1 cellular context compared by ENCODE assay signal in the genomic region with DNA sequence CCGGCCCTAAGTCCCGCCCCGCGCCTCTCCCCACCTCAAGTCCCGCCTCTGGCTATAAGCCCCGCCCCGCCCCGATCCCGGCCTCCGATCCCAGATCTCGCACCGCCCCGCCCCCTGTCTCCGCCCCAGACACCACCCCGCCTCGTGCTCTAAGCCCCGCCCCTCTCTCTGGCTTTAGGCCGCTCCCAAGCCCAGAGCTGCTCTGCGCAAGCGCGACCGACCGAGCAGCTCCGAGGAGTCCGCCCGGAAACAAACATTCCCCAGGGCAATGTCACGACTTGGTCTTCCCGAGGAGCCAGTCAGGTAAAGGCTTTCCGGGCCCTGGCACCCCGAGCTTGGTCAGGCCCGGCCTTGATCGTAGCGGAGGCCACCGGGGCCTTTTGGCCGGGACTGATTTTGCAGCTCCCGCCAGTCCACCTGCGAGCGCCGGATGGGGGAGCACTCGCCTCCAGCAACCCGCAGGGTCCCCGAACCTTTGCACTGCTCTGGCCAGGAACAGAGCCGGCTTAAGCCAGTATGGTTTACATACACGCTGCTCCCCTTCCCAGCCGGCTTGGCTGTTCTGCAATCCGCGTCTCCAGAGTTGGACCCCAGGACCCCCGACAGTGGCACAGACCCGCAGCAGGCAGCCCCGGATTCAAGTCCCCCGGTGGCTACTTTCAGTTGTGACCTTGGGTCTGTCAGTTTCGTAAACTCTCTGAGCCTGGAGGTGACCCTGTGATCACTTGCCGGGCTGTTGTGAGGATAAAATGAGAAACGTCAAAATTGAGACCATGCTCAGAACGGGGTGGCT.
TF ChIP-seq lines count a peak whose summit lies in the region.

A gene (plus strand): TSS at position 200 of the 793 bp plus-strand sequence. CDS start 69 bp downstream, at position 269.

TF ChIP-seq in K562, 482 proteins besides CTCF, POLR2A, EP300 and RAD21 (continued from another document and continues in another):
- no peak for TF ChIP-seq HOXB6 (CRISPR knock-in tag; IDR thresholded peaks at IDR 0.05; ENCODE audit: borderline replicate concordance)
- TF ChIP-seq, protein P1, sequence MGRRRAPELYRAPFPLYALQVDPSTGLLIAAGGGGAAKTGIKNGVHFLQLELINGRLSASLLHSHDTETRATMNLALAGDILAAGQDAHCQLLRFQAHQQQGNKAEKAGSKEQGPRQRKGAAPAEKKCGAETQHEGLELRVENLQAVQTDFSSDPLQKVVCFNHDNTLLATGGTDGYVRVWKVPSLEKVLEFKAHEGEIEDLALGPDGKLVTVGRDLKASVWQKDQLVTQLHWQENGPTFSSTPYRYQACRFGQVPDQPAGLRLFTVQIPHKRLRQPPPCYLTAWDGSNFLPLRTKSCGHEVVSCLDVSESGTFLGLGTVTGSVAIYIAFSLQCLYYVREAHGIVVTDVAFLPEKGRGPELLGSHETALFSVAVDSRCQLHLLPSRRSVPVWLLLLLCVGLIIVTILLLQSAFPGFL (CRISPR knock-in tag; IDR thresholded peaks at IDR 0.05): no peak
- TF ChIP-seq PHB (CRISPR knock-in tag; IDR thresholded peaks at IDR 0.05): no peak
- TF ChIP-seq L3MBTL2 (IDR thresholded peaks at IDR 0.05): peak; percentile 43; the same call in 1 of the 2 replicates
- no peak for TF ChIP-seq CCAR2 (IDR thresholded peaks at IDR 0.05; ENCODE audit: low read depth, low read length)
- TF ChIP-seq PML (IDR thresholded peaks at IDR 0.05; ENCODE audit: low read length): peak; percentile 40; the same call in 1 of the 2 replicates
- TF ChIP-seq NFE2L1 (tag; IDR thresholded peaks at IDR 0.05; ENCODE audit: borderline replicate concordance, low read depth): no peak
- TF ChIP-seq SIX5 (IDR thresholded peaks at IDR 0.05; ENCODE audit: borderline replicate concordance in 1 of 2, insufficient read depth in 1 of 2, low read depth in 1 of 2, low read length in 2 of 2): no peak
- TF ChIP-seq KLF6 (CRISPR knock-in tag; IDR thresholded peaks at IDR 0.05; ENCODE audit: borderline replicate concordance): no peak
- TF ChIP-seq, protein P2, sequence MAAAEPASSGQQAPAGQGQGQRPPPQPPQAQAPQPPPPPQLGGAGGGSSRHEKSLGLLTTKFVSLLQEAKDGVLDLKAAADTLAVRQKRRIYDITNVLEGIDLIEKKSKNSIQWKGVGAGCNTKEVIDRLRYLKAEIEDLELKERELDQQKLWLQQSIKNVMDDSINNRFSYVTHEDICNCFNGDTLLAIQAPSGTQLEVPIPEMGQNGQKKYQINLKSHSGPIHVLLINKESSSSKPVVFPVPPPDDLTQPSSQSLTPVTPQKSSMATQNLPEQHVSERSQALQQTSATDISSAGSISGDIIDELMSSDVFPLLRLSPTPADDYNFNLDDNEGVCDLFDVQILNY (CRISPR knock-in tag; IDR thresholded peaks at IDR 0.05): no peak
- TF ChIP-seq NR3C1 (CRISPR knock-in tag; IDR thresholded peaks at IDR 0.05): no peak
- TF ChIP-seq TAF9B (IDR thresholded peaks at IDR 0.05; ENCODE audit: partially characterized antibody): peak; percentile 69
- no peak for TF ChIP-seq ZNF253 (CRISPR knock-in tag; conservative IDR thresholded peaks at IDR 0.05)
- no peak for TF ChIP-seq CHD1 (IDR thresholded peaks at IDR 0.05; ENCODE audit: low read length)
- TF ChIP-seq, protein P3, sequence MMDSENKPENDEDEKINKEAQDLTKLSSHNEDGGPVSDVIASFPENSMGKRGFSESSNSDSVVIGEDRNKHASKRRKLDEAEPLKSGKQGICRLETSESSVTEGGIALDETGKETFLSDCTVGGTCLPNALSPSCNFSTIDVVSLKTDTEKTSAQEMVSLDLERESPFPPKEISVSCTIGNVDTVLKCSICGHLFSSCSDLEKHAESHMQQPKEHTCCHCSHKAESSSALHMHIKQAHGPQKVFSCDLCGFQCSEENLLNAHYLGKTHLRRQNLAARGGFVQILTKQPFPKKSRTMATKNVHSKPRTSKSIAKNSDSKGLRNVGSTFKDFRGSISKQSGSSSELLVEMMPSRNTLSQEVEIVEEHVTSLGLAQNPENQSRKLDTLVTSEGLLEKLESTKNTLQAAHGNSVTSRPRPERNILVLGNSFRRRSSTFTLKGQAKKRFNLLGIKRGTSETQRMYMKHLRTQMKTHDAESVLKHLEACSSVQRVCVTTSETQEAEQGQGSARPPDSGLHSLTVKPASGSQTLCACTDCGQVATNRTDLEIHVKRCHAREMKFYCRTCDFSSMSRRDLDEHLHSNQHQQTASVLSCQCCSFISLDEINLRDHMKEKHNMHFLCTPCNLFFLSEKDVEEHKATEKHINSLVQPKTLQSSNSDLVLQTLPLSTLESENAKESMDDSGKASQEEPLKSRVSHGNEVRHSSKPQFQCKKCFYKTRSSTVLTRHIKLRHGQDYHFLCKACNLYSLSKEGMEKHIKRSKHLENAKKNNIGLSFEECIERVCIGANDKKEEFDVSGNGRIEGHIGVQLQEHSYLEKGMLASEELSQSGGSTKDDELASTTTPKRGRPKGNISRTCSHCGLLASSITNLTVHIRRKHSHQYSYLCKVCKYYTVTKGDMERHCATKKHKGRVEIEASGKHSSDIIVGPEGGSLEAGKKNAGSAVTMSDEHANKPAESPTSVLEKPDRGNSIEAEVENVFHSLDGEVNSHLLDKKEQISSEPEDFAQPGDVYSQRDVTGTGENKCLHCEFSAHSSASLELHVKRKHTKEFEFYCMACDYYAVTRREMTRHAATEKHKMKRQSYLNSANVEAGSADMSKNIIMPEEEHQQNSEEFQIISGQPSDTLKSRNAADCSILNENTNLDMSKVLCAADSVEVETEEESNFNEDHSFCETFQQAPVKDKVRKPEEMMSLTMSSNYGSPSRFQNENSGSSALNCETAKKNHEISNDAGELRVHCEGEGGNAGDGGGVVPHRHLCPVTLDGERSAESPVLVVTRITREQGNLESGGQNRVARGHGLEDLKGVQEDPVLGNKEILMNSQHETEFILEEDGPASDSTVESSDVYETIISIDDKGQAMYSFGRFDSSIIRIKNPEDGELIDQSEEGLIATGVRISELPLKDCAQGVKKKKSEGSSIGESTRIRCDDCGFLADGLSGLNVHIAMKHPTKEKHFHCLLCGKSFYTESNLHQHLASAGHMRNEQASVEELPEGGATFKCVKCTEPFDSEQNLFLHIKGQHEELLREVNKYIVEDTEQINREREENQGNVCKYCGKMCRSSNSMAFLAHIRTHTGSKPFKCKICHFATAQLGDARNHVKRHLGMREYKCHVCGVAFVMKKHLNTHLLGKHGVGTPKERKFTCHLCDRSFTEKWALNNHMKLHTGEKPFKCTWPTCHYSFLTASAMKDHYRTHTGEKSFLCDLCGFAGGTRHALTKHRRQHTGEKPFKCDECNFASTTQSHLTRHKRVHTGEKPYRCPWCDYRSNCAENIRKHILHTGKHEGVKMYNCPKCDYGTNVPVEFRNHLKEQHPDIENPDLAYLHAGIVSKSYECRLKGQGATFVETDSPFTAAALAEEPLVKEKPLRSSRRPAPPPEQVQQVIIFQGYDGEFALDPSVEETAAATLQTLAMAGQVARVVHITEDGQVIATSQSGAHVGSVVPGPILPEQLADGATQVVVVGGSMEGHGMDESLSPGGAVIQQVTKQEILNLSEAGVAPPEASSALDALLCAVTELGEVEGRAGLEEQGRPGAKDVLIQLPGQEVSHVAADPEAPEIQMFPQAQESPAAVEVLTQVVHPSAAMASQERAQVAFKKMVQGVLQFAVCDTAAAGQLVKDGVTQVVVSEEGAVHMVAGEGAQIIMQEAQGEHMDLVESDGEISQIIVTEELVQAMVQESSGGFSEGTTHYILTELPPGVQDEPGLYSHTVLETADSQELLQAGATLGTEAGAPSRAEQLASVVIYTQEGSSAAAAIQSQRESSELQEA (IDR thresholded peaks at IDR 0.05; ENCODE audit: low read depth): no peak
- TF ChIP-seq BHLHE40 (IDR thresholded peaks at IDR 0.05; ENCODE audit: low read length): no peak
- 0 out of 3 replicates have a peak, but pooled peaks of 1 of the 2 experiments have one; percentile 34 for TF ChIP-seq CBX3 (IDR thresholded peaks at IDR 0.05; ENCODE audit: borderline replicate concordance in 1 of 2, low read length in 2 of 2)
- TF ChIP-seq TCF7 (IDR thresholded peaks at IDR 0.05; ENCODE audit: borderline replicate concordance): no peak
- TF ChIP-seq RB1 (IDR thresholded peaks at IDR 0.05; ENCODE audit: low read depth): peak; percentile 61
- no peak for TF ChIP-seq SMAD1 (IDR thresholded peaks at IDR 0.05; ENCODE audit: low read depth, low read length, partially characterized antibody)
- no peak for TF ChIP-seq ELF4 (CRISPR knock-in tag; IDR thresholded peaks at IDR 0.05)
- TF ChIP-seq CEBPG (CRISPR knock-in tag; IDR thresholded peaks at IDR 0.05): 0 out of 2 replicates have a peak, but pooled peaks have one; percentile 43
- TF ChIP-seq CEBPG (tag; conservative IDR thresholded peaks at IDR 0.05 in 1 of 2, IDR thresholded peaks at IDR 0.05 in 1 of 2): peak in 1 of 2 experiments; percentile 60; a peak in 2 of 4 replicates
- TF ChIP-seq RHOXF2B (CRISPR knock-in tag; conservative IDR thresholded peaks at IDR 0.05): no peak
- TF ChIP-seq, protein P4, sequence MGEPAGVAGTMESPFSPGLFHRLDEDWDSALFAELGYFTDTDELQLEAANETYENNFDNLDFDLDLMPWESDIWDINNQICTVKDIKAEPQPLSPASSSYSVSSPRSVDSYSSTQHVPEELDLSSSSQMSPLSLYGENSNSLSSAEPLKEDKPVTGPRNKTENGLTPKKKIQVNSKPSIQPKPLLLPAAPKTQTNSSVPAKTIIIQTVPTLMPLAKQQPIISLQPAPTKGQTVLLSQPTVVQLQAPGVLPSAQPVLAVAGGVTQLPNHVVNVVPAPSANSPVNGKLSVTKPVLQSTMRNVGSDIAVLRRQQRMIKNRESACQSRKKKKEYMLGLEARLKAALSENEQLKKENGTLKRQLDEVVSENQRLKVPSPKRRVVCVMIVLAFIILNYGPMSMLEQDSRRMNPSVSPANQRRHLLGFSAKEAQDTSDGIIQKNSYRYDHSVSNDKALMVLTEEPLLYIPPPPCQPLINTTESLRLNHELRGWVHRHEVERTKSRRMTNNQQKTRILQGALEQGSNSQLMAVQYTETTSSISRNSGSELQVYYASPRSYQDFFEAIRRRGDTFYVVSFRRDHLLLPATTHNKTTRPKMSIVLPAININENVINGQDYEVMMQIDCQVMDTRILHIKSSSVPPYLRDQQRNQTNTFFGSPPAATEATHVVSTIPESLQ (CRISPR knock-in tag; IDR thresholded peaks at IDR 0.05): no peak
- TF ChIP-seq, protein P5, sequence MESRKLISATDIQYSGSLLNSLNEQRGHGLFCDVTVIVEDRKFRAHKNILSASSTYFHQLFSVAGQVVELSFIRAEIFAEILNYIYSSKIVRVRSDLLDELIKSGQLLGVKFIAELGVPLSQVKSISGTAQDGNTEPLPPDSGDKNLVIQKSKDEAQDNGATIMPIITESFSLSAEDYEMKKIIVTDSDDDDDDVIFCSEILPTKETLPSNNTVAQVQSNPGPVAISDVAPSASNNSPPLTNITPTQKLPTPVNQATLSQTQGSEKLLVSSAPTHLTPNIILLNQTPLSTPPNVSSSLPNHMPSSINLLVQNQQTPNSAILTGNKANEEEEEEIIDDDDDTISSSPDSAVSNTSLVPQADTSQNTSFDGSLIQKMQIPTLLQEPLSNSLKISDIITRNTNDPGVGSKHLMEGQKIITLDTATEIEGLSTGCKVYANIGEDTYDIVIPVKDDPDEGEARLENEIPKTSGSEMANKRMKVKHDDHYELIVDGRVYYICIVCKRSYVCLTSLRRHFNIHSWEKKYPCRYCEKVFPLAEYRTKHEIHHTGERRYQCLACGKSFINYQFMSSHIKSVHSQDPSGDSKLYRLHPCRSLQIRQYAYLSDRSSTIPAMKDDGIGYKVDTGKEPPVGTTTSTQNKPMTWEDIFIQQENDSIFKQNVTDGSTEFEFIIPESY (CRISPR knock-in tag; IDR thresholded peaks at IDR 0.05): no peak
- TF ChIP-seq NR2C1 (IDR thresholded peaks at IDR 0.05): no peak
- 0 out of 2 replicates have a peak, but pooled peaks have one; percentile 46 for TF ChIP-seq NR2C1 (tag; IDR thresholded peaks at IDR 0.05)
- peak; percentile 78 for TF ChIP-seq POLR2B (IDR thresholded peaks at IDR 0.05; ENCODE audit: low read depth, partially characterized antibody)
- 0 out of 2 replicates have a peak, but pooled peaks have one; percentile 14 for TF ChIP-seq ETV5 (CRISPR knock-in tag; IDR thresholded peaks at IDR 0.05; ENCODE audit: low read depth)
- peak; percentile 54; the same call in 1 of the 2 replicates for TF ChIP-seq ELF1 (tag; IDR thresholded peaks at IDR 0.05)
- TF ChIP-seq, protein P6, sequence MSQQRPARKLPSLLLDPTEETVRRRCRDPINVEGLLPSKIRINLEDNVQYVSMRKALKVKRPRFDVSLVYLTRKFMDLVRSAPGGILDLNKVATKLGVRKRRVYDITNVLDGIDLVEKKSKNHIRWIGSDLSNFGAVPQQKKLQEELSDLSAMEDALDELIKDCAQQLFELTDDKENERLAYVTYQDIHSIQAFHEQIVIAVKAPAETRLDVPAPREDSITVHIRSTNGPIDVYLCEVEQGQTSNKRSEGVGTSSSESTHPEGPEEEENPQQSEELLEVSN (IDR thresholded peaks at IDR 0.05; ENCODE audit: borderline replicate concordance in 1 of 2, extremely low read depth in 1 of 2, insufficient read depth in 1 of 2, insufficient read length in 1 of 2, low read depth in 1 of 2, low read length in 1 of 2, poor library complexity in 1 of 2, severe bottlenecking in 1 of 2): peak in 1 of 2 experiments; percentile 65
- TF ChIP-seq MYNN (IDR thresholded peaks at IDR 0.05): no peak
- TF ChIP-seq MYNN (CRISPR knock-in tag; IDR thresholded peaks at IDR 0.05): no peak
- TF ChIP-seq MAZ (CRISPR knock-in tag; conservative IDR thresholded peaks at IDR 0.05 in 1 of 2, IDR thresholded peaks at IDR 0.05 in 1 of 2): peak; percentile 48 to 50; a peak in 2 of 4 replicates
- peak; percentile 83 for TF ChIP-seq TRIM28 (IDR thresholded peaks at IDR 0.05)
- TF ChIP-seq, protein P7, sequence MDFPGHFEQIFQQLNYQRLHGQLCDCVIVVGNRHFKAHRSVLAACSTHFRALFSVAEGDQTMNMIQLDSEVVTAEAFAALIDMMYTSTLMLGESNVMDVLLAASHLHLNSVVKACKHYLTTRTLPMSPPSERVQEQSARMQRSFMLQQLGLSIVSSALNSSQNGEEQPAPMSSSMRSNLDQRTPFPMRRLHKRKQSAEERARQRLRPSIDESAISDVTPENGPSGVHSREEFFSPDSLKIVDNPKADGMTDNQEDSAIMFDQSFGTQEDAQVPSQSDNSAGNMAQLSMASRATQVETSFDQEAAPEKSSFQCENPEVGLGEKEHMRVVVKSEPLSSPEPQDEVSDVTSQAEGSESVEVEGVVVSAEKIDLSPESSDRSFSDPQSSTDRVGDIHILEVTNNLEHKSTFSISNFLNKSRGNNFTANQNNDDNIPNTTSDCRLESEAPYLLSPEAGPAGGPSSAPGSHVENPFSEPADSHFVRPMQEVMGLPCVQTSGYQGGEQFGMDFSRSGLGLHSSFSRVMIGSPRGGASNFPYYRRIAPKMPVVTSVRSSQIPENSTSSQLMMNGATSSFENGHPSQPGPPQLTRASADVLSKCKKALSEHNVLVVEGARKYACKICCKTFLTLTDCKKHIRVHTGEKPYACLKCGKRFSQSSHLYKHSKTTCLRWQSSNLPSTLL (IDR thresholded peaks at IDR 0.05): no peak
- TF ChIP-seq, protein P8, sequence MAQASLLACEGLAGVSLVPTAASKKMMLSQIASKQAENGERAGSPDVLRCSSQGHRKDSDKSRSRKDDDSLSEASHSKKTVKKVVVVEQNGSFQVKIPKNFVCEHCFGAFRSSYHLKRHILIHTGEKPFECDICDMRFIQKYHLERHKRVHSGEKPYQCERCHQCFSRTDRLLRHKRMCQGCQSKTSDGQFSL (CRISPR knock-in tag; IDR thresholded peaks at IDR 0.05): no peak
- TF ChIP-seq, protein P8 (tag; IDR thresholded peaks at IDR 0.05): no peak
- no peak for TF ChIP-seq MAFK (IDR thresholded peaks at IDR 0.05; ENCODE audit: low read length)
- peak; percentile 91 for TF ChIP-seq POLR2G (IDR thresholded peaks at IDR 0.05; ENCODE audit: low read depth, low read length)
